ENCODE assay signal across 27 cellular contexts in genomic region chr2:241943209-241943850, GRCh38.
"Had no signal": no experiment of that assay in that cellular context is flagged by ENCODE, and none has a peak within 500 bp of the region (broad histone marks: within the 10 kb centered on the region; RNA-seq: fewer than 3 reads in every experiment).

No MANE protein-coding gene starts in this region.

- ATAC-seq: activated T-helper 17 cell treated with anti-CD3 and anti-CD28 coated beads, Interleukin-2, amount 50 U/mL, for 72 hours; body of pancreas; left ventricle myocardium superior had no signal

- H3K4me3 ChIP-seq: body of pancreas, colonic mucosa, ovary, prostate gland, smooth muscle cell, suprapubic skin, tibial artery had no signal

- FAIRE-seq: frontal cortex, islet of Langerhans, TTC549 had no signal

- H3K27me3 ChIP-seq: body of pancreas, colonic mucosa, neutrophil, ovary, suprapubic skin had no signal

- H3K9ac ChIP-seq: SK-N-SH had no signal

- H3K4me1 ChIP-seq: body of pancreas, colonic mucosa, prostate gland, tibial artery had no signal

- H3K36me3 ChIP-seq: colonic mucosa, neutrophil, ovary, prostate gland, suprapubic skin, tibial artery had no signal

- H3K27ac ChIP-seq: body of pancreas, colonic mucosa, neutrophil, ovary, prostate gland, suprapubic skin, tibial artery had no signal

- DNase-seq: activated CD4-positive, alpha-beta T cell treated with anti-CD3 and anti-CD28 coated beads, Interleukin-2, amount 50 U/mL, for 4 hours; activated CD8-positive, alpha-beta memory T cell treated with anti-CD3 and anti-CD28 coated beads, Interleukin-2, amount 50 U/mL, for 4 hours; activated naive CD4-positive, alpha-beta T cell; activated T-cell treated with anti-CD3 and anti-CD28 coated beads, Interleukin-2, amount 50 U/mL, for 1 hour; aorta; cerebellar nuclear complex; colonic mucosa; effector CD8-positive, alpha-beta T cell; left ventricle myocardium superior; nephron progenitor cell; ovary; retina; SK-N-SH; stimulated activated CD4-positive, alpha-beta T cell treated with anti-CD3 and anti-CD28 coated beads, Interleukin-15, amount 100 ng/mL, for 24 hours; stimulated activated naive CD4-positive, alpha-beta T cell; SW 1271; T-helper 9 cell; tibial artery had no signal

- H3K9me3 ChIP-seq: body of pancreas, colonic mucosa, neutrophil, ovary, prostate gland, SK-N-SH, suprapubic skin, tibial artery had no signal

- H3K4me2 ChIP-seq: SK-N-SH, smooth muscle cell had no signal
